Comparison of ENCODE assay signal across 1 cellular context in genomic region chrX:123764967-123765871, GRCh38.
TF ChIP-seq lines count a peak whose summit lies in the region.

No MANE protein-coding gene starts in this region.

TF ChIP-seq in GM12878, 131 proteins besides CTCF, POLR2A, EP300 and RAD21 (continued from another document):
- TF ChIP-seq, protein P1, sequence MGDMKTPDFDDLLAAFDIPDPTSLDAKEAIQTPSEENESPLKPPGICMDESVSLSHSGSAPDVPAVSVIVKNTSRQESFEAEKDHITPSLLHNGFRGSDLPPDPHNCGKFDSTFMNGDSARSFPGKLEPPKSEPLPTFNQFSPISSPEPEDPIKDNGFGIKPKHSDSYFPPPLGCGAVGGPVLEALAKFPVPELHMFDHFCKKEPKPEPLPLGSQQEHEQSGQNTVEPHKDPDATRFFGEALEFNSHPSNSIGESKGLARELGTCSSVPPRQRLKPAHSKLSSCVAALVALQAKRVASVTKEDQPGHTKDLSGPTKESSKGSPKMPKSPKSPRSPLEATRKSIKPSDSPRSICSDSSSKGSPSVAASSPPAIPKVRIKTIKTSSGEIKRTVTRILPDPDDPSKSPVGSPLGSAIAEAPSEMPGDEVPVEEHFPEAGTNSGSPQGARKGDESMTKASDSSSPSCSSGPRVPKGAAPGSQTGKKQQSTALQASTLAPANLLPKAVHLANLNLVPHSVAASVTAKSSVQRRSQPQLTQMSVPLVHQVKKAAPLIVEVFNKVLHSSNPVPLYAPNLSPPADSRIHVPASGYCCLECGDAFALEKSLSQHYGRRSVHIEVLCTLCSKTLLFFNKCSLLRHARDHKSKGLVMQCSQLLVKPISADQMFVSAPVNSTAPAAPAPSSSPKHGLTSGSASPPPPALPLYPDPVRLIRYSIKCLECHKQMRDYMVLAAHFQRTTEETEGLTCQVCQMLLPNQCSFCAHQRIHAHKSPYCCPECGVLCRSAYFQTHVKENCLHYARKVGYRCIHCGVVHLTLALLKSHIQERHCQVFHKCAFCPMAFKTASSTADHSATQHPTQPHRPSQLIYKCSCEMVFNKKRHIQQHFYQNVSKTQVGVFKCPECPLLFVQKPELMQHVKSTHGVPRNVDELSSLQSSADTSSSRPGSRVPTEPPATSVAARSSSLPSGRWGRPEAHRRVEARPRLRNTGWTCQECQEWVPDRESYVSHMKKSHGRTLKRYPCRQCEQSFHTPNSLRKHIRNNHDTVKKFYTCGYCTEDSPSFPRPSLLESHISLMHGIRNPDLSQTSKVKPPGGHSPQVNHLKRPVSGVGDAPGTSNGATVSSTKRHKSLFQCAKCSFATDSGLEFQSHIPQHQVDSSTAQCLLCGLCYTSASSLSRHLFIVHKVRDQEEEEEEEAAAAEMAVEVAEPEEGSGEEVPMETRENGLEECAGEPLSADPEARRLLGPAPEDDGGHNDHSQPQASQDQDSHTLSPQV (IDR thresholded peaks at IDR 0.05) = no peak
- TF ChIP-seq CREM (IDR thresholded peaks at IDR 0.05; ENCODE audit: low read depth) (no peak), JUNB (IDR thresholded peaks at IDR 0.05) (0 out of 2 replicates have a peak, but pooled peaks have one; percentile 33), SP1 (IDR thresholded peaks at IDR 0.05; ENCODE audit: low read depth, low read length) (no peak), DPF2 (IDR thresholded peaks at IDR 0.05) (no peak), BHLHE40 (IDR thresholded peaks at IDR 0.05; ENCODE audit: borderline replicate concordance in 1 of 2, low read depth in 2 of 2, low read length in 1 of 2) (no peak), RUNX3 (IDR thresholded peaks at IDR 0.05; ENCODE audit: low read length) (0 out of 2 replicates have a peak, but pooled peaks have one; percentile 8)
- TF ChIP-seq, protein P2, sequence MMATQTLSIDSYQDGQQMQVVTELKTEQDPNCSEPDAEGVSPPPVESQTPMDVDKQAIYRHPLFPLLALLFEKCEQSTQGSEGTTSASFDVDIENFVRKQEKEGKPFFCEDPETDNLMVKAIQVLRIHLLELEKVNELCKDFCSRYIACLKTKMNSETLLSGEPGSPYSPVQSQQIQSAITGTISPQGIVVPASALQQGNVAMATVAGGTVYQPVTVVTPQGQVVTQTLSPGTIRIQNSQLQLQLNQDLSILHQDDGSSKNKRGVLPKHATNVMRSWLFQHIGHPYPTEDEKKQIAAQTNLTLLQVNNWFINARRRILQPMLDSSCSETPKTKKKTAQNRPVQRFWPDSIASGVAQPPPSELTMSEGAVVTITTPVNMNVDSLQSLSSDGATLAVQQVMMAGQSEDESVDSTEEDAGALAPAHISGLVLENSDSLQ (IDR thresholded peaks at IDR 0.05) = 0 out of 2 replicates have a peak, but pooled peaks have one; percentile 18
- TF ChIP-seq, protein P3, sequence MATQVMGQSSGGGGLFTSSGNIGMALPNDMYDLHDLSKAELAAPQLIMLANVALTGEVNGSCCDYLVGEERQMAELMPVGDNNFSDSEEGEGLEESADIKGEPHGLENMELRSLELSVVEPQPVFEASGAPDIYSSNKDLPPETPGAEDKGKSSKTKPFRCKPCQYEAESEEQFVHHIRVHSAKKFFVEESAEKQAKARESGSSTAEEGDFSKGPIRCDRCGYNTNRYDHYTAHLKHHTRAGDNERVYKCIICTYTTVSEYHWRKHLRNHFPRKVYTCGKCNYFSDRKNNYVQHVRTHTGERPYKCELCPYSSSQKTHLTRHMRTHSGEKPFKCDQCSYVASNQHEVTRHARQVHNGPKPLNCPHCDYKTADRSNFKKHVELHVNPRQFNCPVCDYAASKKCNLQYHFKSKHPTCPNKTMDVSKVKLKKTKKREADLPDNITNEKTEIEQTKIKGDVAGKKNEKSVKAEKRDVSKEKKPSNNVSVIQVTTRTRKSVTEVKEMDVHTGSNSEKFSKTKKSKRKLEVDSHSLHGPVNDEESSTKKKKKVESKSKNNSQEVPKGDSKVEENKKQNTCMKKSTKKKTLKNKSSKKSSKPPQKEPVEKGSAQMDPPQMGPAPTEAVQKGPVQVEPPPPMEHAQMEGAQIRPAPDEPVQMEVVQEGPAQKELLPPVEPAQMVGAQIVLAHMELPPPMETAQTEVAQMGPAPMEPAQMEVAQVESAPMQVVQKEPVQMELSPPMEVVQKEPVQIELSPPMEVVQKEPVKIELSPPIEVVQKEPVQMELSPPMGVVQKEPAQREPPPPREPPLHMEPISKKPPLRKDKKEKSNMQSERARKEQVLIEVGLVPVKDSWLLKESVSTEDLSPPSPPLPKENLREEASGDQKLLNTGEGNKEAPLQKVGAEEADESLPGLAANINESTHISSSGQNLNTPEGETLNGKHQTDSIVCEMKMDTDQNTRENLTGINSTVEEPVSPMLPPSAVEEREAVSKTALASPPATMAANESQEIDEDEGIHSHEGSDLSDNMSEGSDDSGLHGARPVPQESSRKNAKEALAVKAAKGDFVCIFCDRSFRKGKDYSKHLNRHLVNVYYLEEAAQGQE (IDR thresholded peaks at IDR 0.05; ENCODE audit: low read depth, low read length) = no peak
